ENCODE assay signal across 24 cellular contexts in the genomic region with DNA sequence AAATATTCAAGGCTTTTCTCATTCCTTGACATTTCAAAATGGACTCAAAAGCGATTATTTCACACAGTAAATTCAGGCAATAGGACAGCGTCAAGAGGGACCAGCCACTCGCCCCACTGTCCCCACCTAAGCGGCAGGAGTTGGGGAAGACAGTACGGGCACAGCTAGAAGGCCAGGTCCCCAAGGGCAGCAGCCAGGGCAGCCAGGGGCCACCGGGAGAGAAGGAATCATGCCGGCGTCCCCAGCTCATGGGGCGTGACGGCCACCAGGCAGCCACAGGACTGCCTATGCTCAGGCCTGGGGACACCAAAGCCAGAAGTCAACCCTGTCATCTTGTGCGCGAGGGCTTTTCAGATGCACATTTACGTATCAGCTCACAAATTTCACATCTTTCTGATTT.
"Had no signal": no experiment of that assay in that cellular context is flagged by ENCODE, and none has a peak within 500 bp of the region (broad histone marks: within the 10 kb centered on the region; RNA-seq: fewer than 3 reads in every experiment).

No MANE protein-coding gene starts in this region.

- ATAC-seq: esophagus mucosa; gastrocnemius medialis; left lung; naive thymus-derived CD8-positive, alpha-beta T cell; pancreas; sciatic nerve; stimulated activated effector memory CD8-positive, alpha-beta T cell treated with anti-CD3 and anti-CD28 coated beads, Interleukin-12 subunit alpha, Interleukin-12 subunit beta, amount 100 ng/mL, for 72 hours had no signal

- H3K27me3 ChIP-seq: gastrocnemius medialis, pancreas, right atrium auricular region, thyroid gland had no signal

- H3K4me3 ChIP-seq: gastrocnemius medialis, left lung, pancreas, right atrium auricular region, stomach, thyroid gland had no signal

- H3K9me3 ChIP-seq: gastrocnemius medialis, pancreas, thyroid gland had no signal

- DNase-seq: cortex of kidney; effector CD4-positive, alpha-beta T cell; endodermal cell; foreskin fibroblast; gastrocnemius medialis; mammary epithelial cell; mesendoderm; naive thymus-derived CD8-positive, alpha-beta T cell; nephron progenitor cell; occipital lobe; pancreas; stimulated activated CD4-positive, alpha-beta T cell treated with anti-CD3 and anti-CD28 coated beads, Interleukin-2, amount 100 ng/mL, for 24 hours; stimulated activated CD4-positive, alpha-beta T cell treated with anti-CD3 and anti-CD28 coated beads, Interleukin-4, amount 100 ng/mL, for 24 hours; stimulated activated naive CD4-positive, alpha-beta T cell treated with Interleukin-2 at 50 U/mL for 16 hours; stomach; thyroid gland had no signal

- H3K4me1 ChIP-seq: gastrocnemius medialis, left lung, pancreas, right atrium auricular region, stomach, thyroid gland had no signal

- H3K27ac ChIP-seq: epithelial cell of prostate, gastrocnemius medialis, left lung, pancreas, right atrium auricular region, stomach, thyroid gland had no signal

- H3K36me3 ChIP-seq: gastrocnemius medialis, left lung, pancreas, right atrium auricular region, stomach, thyroid gland had no signal

- FAIRE-seq: keratinocyte, pancreas, urothelium cell line had no signal
